ENCODE assay signal across 8 cellular contexts in genomic region chr2:156437272-156437671, GRCh38.
DNase-seq lines count a peak whose midpoint lies in the region; ATAC-seq and TF ChIP-seq lines count a peak whose summit lies in the region.

No MANE protein-coding gene starts in this region.

- ATAC-seq in HG02970 (IDR thresholded peaks at IDR 0.05; ENCODE audit: low FRiP score, unreplicated experiment), result peak; percentile 2

- H3K9me3 Mint-ChIP-seq in activated naive CD4-positive, alpha-beta T cell treated with anti-CD3 and anti-CD28 coated beads, Interleukin-2, amount 10 ng/mL, durations not matched to agents 7 days and 5 days, result no peaks in the 10 kb centered on the region

- TF ChIP-seq CTCF in fibroblast of pulmonary artery (IDR thresholded peaks at IDR 0.05; ENCODE audit: low read length, missing control alignments), result no peak

- peaks cover 35% of the 10 kb centered on the region for H3K4me1 Mint-ChIP-seq in activated naive CD4-positive, alpha-beta T cell treated with anti-CD3 and anti-CD28 coated beads, Interleukin-2, amount 10 ng/mL, durations not matched to agents 7 days and 5 days

- CTCF ChIA-PET in activated naive CD4-positive, alpha-beta T cell treated with anti-CD3 and anti-CD28 coated beads, Interleukin-2, amount 10 ng/mL, durations not matched to agents 7 days and 5 days (lab: Charles Lee), result interaction anchor here (1.3 to 1.9 kb wide), 4 partner anchors 103 to 865 kb away, joined by 3 to 6 read pairs (median 4); no protein-coding TSS in a partner anchor

- H3K36me3 Mint-ChIP-seq in activated naive CD4-positive, alpha-beta T cell treated with anti-CD3 and anti-CD28 coated beads, Interleukin-2, amount 10 ng/mL, durations not matched to agents 7 days and 5 days, result peaks cover 14% of the 10 kb centered on the region

- no peak for DNase-seq in activated naive CD4-positive, alpha-beta T cell treated with anti-CD3 and anti-CD28 coated beads, Interleukin-2, amount 10 ng/mL, durations not matched to agents 7 days and 5 days
- DNase-seq in activated naive CD4-positive, alpha-beta T cell (lab: John Stamatoyannopoulos, UW), result no peak
- DNase-seq in SKM-1 treated with dmso at 0.1 percent for 144 hours (lab: John Stamatoyannopoulos, UW; ENCODE audit: unreplicated experiment) (peak; percentile 68), fibroblast of pulmonary artery (ENCODE audit: low read depth) (peak; percentile 77), skeletal muscle cell (ENCODE audit: low read depth) (no peak), NCI-H146 (lab: John Stamatoyannopoulos, UW) (no peak), KG1 (lab: John Stamatoyannopoulos, UW) (no peak)

- H3K27ac Mint-ChIP-seq in activated naive CD4-positive, alpha-beta T cell treated with anti-CD3 and anti-CD28 coated beads, Interleukin-2, amount 10 ng/mL, durations not matched to agents 7 days and 5 days, result peak overlapping the region; percentile 80

- peak overlapping the region; percentile 85 for H3K4me3 Mint-ChIP-seq in activated naive CD4-positive, alpha-beta T cell treated with anti-CD3 and anti-CD28 coated beads, Interleukin-2, amount 10 ng/mL, durations not matched to agents 7 days and 5 days

- H3K4me3 ChIP-seq in fibroblast of pulmonary artery (replicated peaks; ENCODE audit: low read depth, low read length) (peak overlapping the region; percentile 76), skeletal muscle cell (ENCODE audit: low read depth, low read length) (peak overlapping the region; percentile 65)

- H3K27me3 Mint-ChIP-seq in activated naive CD4-positive, alpha-beta T cell treated with anti-CD3 and anti-CD28 coated beads, Interleukin-2, amount 10 ng/mL, durations not matched to agents 7 days and 5 days, result peaks cover 8% of the 10 kb centered on the region

Comparison
In these comparisons a context has a peak if more than half of its experiments do, and no peak if none do; other contexts are left out.
1. DNase-seq: peak in SKM-1 treated with dmso at 0.1 percent for 144 hours (single experiment) and fibroblast of pulmonary artery (single experiment); none in activated naive CD4-positive, alpha-beta T cell treated with anti-CD3 and anti-CD28 coated beads, Interleukin-2, amount 10 ng/mL, durations not matched to agents 7 days and 5 days (single experiment), activated naive CD4-positive, alpha-beta T cell (0 of 4), skeletal muscle cell (single experiment), NCI-H146 (single experiment) and KG1 (single experiment).